In the genomic region with DNA sequence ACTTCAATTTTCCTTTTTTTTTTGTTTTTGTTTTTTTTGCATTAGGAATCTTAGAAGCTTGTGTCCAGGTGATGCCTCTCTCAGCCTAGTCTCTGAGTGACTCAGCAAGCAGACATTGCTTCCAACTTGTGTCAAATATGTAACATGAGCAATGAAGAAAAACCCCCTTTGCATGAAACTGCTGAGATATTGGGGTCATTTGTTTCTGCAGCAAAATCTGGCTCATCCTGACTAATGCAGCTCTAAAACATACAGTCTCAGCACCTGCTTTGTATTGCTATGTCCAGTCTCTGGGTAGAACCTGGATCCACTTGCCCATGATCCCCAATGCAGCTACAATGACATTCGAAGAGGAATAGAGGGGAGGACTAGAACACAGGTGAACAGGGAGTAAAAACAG, we compare ENCODE assay signal across 9 cellular contexts. TPM values are rescaled to one million over a fixed set of nuclear protein-coding genes. Genes with fewer than 3 reads are reported as not detected.
"Had no signal": no experiment of that assay in that cellular context is flagged by ENCODE, and none has a peak within 500 bp of the region (broad histone marks: within the 10 kb centered on the region; RNA-seq: fewer than 3 reads in every experiment).

No MANE protein-coding gene starts in this region.

- H3K4me2 ChIP-seq: KMS-11 had no signal

- H3K9ac ChIP-seq: KMS-11 had no signal

- DNase-seq: IMR-90, KBM-7, KG1 had no signal

- H3K27ac ChIP-seq: HL-60, KMS-11 had no signal

- FAIRE-seq: HTR-8/SVneo had no signal

RNA-seq across cellular contexts. Expression of a gene that starts 55.7 kb away (rescaled TPM):
- total RNA-seq: HT-29, HT1080, IMR-90 had no signal
- polyA plus RNA-seq: IgD-negative memory B cell, IMR-90 had no signal
